In the genomic region with DNA sequence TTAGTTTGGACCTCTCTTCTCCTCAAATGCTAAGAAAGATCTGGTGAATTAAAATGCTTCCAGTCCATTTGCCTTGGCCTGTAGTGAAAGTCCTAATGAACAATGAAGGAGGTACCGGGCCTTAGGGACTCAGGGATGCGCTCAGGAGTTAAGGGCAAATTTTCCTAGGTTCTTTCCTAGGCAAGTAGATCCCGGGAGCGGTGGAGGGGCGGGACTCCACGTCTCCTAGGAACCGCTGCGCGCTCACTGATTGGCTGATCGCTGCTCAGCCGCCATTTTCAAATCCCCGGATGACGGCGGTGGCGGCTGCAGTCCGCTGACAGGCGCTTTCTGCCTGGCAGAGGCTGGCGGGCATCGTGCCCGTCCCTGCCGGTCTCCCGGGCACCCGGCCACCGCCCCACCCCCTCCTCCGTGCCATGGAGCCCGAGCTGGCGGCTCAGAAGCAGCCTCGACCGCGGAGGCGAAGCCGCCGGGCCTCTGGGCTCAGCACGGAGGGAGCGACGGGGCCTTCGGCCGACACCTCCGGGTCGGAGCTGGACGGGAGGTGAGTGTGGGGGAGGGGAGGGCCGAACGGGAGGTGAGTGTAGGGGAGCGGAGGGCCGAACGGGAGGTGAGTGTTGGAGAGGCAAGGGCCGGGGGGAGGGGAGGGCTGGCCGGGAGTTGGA, we compare ENCODE assay signal across 8 cellular contexts. TPM values are rescaled to one million over a fixed set of nuclear protein-coding genes. Genes with fewer than 3 reads are reported as not detected.
DNase-seq lines count a peak whose midpoint lies in the region; ATAC-seq lines count a peak whose summit lies in the region.

Gene NET1, plus strand, starts transcription at position 281 of the 665 bp plus-strand sequence. Its CDS starts 136 bp downstream, at position 417.

- no peaks in the 10 kb centered on the region for H3K27me3 ChIP-seq in NT2/D1 (ENCODE audit: insufficient read depth, insufficient read length)

- peak within 1 kb of the TSS; percentile 73 for H3K9ac ChIP-seq in NT2/D1 (ENCODE audit: insufficient read length, low read depth)

- H3K4me1 ChIP-seq in NT2/D1 (ENCODE audit: insufficient read depth, insufficient read length) = no peaks in the 10 kb centered on the region

- peaks cover 6% of the 10 kb centered on the region for H3K36me3 ChIP-seq in NT2/D1 (ENCODE audit: insufficient read depth, insufficient read length, low read length)

- in situ Hi-C loops in Caki2 (cut with HindIII; ENCODE audit: low pct_unique_long_range_greater_than_20kb, low sequenced_read_pairs) = no loop called here

- peak within 1 kb of the TSS; percentile 57 for H3K4me3 ChIP-seq in NT2/D1 (ENCODE audit: insufficient read length, low read depth)

- H3K9me3 ChIP-seq in NT2/D1 (ENCODE audit: insufficient read depth, low read length) = no peaks in the 10 kb centered on the region; the same call in 1 of the 2 replicates

- DNase-seq in Caki2 (ENCODE audit: low read depth) = peak; percentile 90
- peak; percentile 96 for DNase-seq in HT-29 (ENCODE audit: low spot score)
- peak; percentile 82 for DNase-seq in NT2/D1 (ENCODE audit: low read depth, low spot score)
- peak; percentile 87 for DNase-seq in activated CD8-positive, alpha-beta memory T cell treated with anti-CD3 and anti-CD28 coated beads, Interleukin-2, amount 50 U/mL, for 48 hours
- DNase-seq in epidermal melanocyte (ENCODE audit: insufficient read length, low spot score) = peak; percentile 95
- peak; percentile 96 for DNase-seq in midbrain (lab: John Stamatoyannopoulos, UW)
- peak; percentile 8 to 49 for DNase-seq in stimulated activated CD8-positive, alpha-beta memory T cell treated with anti-CD3 and anti-CD28 coated beads, Interleukin-2, amount 100 ng/mL, for 1 hour (ENCODE audit: low read depth in 2 of 2)

- peak; percentile 96 for ATAC-seq in GM21360 (IDR thresholded peaks at IDR 0.05; ENCODE audit: unreplicated experiment)

RNA-seq across cellular contexts. Expression of gene NET1, which starts in this region (rescaled TPM):
- total RNA-seq in Caki2 (2014; rRNA removed; shearing (Covaris generic); ENCODE audit: low replicate concordance) = 10.8 and 33.6 TPM in 2 replicates
- 72.8 and 82.1 TPM in 2 replicates for total RNA-seq in HT-29 (2014; rRNA removed; shearing (Covaris generic))

Comparison
In these comparisons a context has a peak if more than half of its experiments do, and no peak if none do; other contexts are left out.
1. Peak in every context shown above with its lines: DNase-seq, ATAC-seq and H3K4me3 ChIP-seq.
2. DNase-seq: peak in every context shown above with its lines; median percentile 96 in HT-29; 96 in midbrain; 95 in epidermal melanocyte; 90 in Caki2; 87 in activated CD8-positive, alpha-beta memory T cell treated with anti-CD3 and anti-CD28 coated beads, Interleukin-2, amount 50 U/mL, for 48 hours; 82 in NT2/D1; 28 in stimulated activated CD8-positive, alpha-beta memory T cell treated with anti-CD3 and anti-CD28 coated beads, Interleukin-2, amount 100 ng/mL, for 1 hour.